11 cellular contexts compared by ENCODE assay signal in genomic region chr2:65076345-65076710, GRCh38. TPM values are rescaled to one million over a fixed set of nuclear protein-coding genes. Genes with fewer than 3 reads are reported as not detected.
DNase-seq lines count a peak whose midpoint lies in the region; ATAC-seq and TF ChIP-seq lines count a peak whose summit lies in the region.
"Had no signal": no experiment of that assay in that cellular context is flagged by ENCODE, and none has a peak within 500 bp of the region (broad histone marks: within the 10 kb centered on the region; RNA-seq: fewer than 3 reads in every experiment).

No MANE protein-coding gene starts in this region.

- no TSS peak for BruUV-seq in MCF 10A (replicated peaks; lab: Mats Ljungman, UMichigan)

- TF ChIP-seq EP300 in upper lobe of left lung (IDR thresholded peaks at IDR 0.05), result no peak

- H3K4me1 ChIP-seq in breast epithelium, result peaks cover 0 to 6% of the 10 kb centered on the region in 2 donors
- peaks cover 20% of the 10 kb centered on the region for H3K4me1 ChIP-seq in mucosa of descending colon (ENCODE audit: low read depth)
- peaks cover 16 to 33% (median 21%) of the 10 kb centered on the region in 4 donors for H3K4me1 ChIP-seq in upper lobe of left lung

- POLR2A ChIA-PET in MCF 10A (lab: Yijun Ruan, JAX), result interaction anchor here (0.5 to 2.2 kb wide), 6 partner anchors 10 to 1487 kb away, joined by 3 to 6 read pairs (median 4); partner anchors contain the start of genes CEP68 and RAB1A

- ATAC-seq in mucosa of descending colon (peak; percentile 19), upper lobe of left lung (ENCODE audit: low FRiP score in 2 of 2) (peak in 1 of 2 donors; percentile 17), HG03175 (IDR thresholded peaks at IDR 0.05; ENCODE audit: unreplicated experiment) (no peak)

- no peaks in the 10 kb centered on the region for H3K9me3 ChIP-seq in breast epithelium
- H3K9me3 ChIP-seq in mucosa of descending colon, result no peaks in the 10 kb centered on the region
- no peaks in the 10 kb centered on the region for H3K9me3 ChIP-seq in upper lobe of left lung
- H3K9me3 ChIP-seq: BLaER1 had no signal

- no peaks in the 10 kb centered on the region for H3K27me3 Mint-ChIP-seq in MCF 10A (ENCODE audit: insufficient read depth, unreplicated experiment)
- H3K27me3 Mint-ChIP-seq: activated CD4-positive, alpha-beta T cell treated with anti-CD3 and anti-CD28 coated beads, Interleukin-2, amount 10 ng/mL, durations not matched to agents 24 days and 14 days had no signal

- H3K36me3 ChIP-seq in breast epithelium (no peaks in the 10 kb centered on the region), mucosa of descending colon (ENCODE audit: low read depth) (no peaks in the 10 kb centered on the region), upper lobe of left lung (peaks cover 5 to 77% (median 32%) of the 10 kb centered on the region in 4 donors)

- H3K27ac ChIP-seq in breast epithelium (no peak overlapping the region), cingulate gyrus (ENCODE audit: low read depth, low read length) (peak overlapping the region; percentile 14), upper lobe of left lung (peak overlapping the region in 3 of 4 donors; percentile 67 to 71 (median 67))

- H3K27me3 ChIP-seq in breast epithelium (no peaks in the 10 kb centered on the region), upper lobe of left lung (no peaks in the 10 kb centered on the region)
- H3K27me3 ChIP-seq: BLaER1 had no signal

- H3K4me3 ChIP-seq in breast epithelium, result no peak overlapping the region
- no peak overlapping the region for H3K4me3 ChIP-seq in mucosa of descending colon
- H3K4me3 ChIP-seq in upper lobe of left lung, result no peak overlapping the region
- H3K4me3 ChIP-seq: BLaER1 had no signal

- WGBS in upper lobe of left lung, 2 donors, result 70 to 81% methylated on average over 7 of the region's 7 CpGs

- peaks cover 12% of the 10 kb centered on the region for H3K4me1 Mint-ChIP-seq in MCF 10A (ENCODE audit: insufficient read depth, unreplicated experiment)

- intact Hi-C loops in MCF 10A (cut with micrococcal nuclease) (no loop called here), breast epithelium (cut with DNase I; ENCODE audit: low total_unique reads) (no loop called here), mucosa of descending colon (cut with DNase I, micrococcal nuclease) (loop anchor here in 1 of 2 donors (10.0 kb wide), 1 partner anchor 108 kb away; no protein-coding TSS in a partner anchor)

- H3K27ac Mint-ChIP-seq in MCF 10A (ENCODE audit: low read depth, unreplicated experiment), result peak overlapping the region; percentile 31
- H3K27ac Mint-ChIP-seq: activated CD4-positive, alpha-beta T cell treated with anti-CD3 and anti-CD28 coated beads, Interleukin-2, amount 10 ng/mL, durations not matched to agents 24 days and 14 days had no signal

- no peak overlapping the region for H3K4me3 Mint-ChIP-seq in MCF 10A (ENCODE audit: unreplicated experiment)
- H3K4me3 Mint-ChIP-seq: activated CD4-positive, alpha-beta T cell treated with anti-CD3 and anti-CD28 coated beads, Interleukin-2, amount 10 ng/mL, durations not matched to agents 24 days and 14 days had no signal

- no peak for TF ChIP-seq CTCF in MCF 10A (IDR thresholded peaks at IDR 0.05; ENCODE audit: unreplicated experiment)
- TF ChIP-seq CTCF in breast epithelium (IDR thresholded peaks at IDR 0.05), result no peak
- no peak for TF ChIP-seq CTCF in mucosa of descending colon (IDR thresholded peaks at IDR 0.05)
- TF ChIP-seq CTCF in upper lobe of left lung (IDR thresholded peaks at IDR 0.05), result no peak

- no peaks in the 10 kb centered on the region for H3K9me3 Mint-ChIP-seq in MCF 10A (ENCODE audit: unreplicated experiment)
- H3K9me3 Mint-ChIP-seq: activated CD4-positive, alpha-beta T cell treated with anti-CD3 and anti-CD28 coated beads, Interleukin-2, amount 10 ng/mL, durations not matched to agents 24 days and 14 days had no signal

- CTCF ChIA-PET in MCF 10A (lab: Yijun Ruan, JAX), result interaction anchor here (0.7 to 1.8 kb wide), 3 partner anchors 12 to 111 kb away, joined by 3 to 10 read pairs (median 5); no protein-coding TSS in a partner anchor

- peak; percentile 47 for DNase-seq in MCF 10A (ENCODE audit: unreplicated experiment)
- no peak for DNase-seq in breast epithelium (ENCODE audit: low spot score in 2 of 2)
- no peak for DNase-seq in mucosa of descending colon
- no peak for DNase-seq in upper lobe of left lung
- no peak for DNase-seq in iPS-NIHi11 (ENCODE audit: low spot score)
- DNase-seq in activated CD4-positive, CD25-positive, alpha-beta regulatory T cell (lab: John Stamatoyannopoulos, UW), result no peak
- DNase-seq: activated CD4-positive, alpha-beta T cell treated with anti-CD3 and anti-CD28 coated beads, Interleukin-2, amount 10 ng/mL, durations not matched to agents 24 days and 14 days; NCI-H82 had no signal

- no peak for TF ChIP-seq POLR2A in breast epithelium (IDR thresholded peaks at IDR 0.05)
- TF ChIP-seq POLR2A in upper lobe of left lung (IDR thresholded peaks at IDR 0.05), result no peak

- H3K36me3 Mint-ChIP-seq in MCF 10A (ENCODE audit: insufficient read depth, unreplicated experiment), result peaks cover 69% of the 10 kb centered on the region

RNA-seq across cellular contexts. Expression of gene CEP68, which starts 20.1 kb away (rescaled TPM):
- total RNA-seq in MCF 10A (2022) (5.4 and 7.2 TPM in 2 replicates), breast epithelium (10 to 100 TPM; 23.3 to 32.2 (median 25.0) TPM), mucosa of descending colon (10 to 100 TPM in 2 of 3 donors, 1 to 10 TPM in 1; 8.9 to 30.9 (median 13.2) TPM), upper lobe of left lung (10 to 100 TPM in 5 of 6 donors, 1 to 10 TPM in 1; 9.4 to 24.1 (median 13.3) TPM)

RNA-seq across cellular contexts. Expression of gene RAB1A, which starts 53.6 kb away (rescaled TPM):
- total RNA-seq in MCF 10A (2022), result 128 and 131 TPM in 2 replicates
- total RNA-seq in breast epithelium, result 100 to 1,000 TPM in 1 of 3 donors, 10 to 100 TPM in 2; 86.1 to 107 (median 89.5) TPM
- 100 to 1,000 TPM; 144 to 165 (median 151) TPM for total RNA-seq in mucosa of descending colon
- total RNA-seq in upper lobe of left lung, result 100 to 1,000 TPM in 3 of 6 donors, 10 to 100 TPM in 3; 32.5 to 131 (median 109) TPM

Comparison
In these comparisons a context has a peak if more than half of its experiments do, and no peak if none do; other contexts are left out.
1. H3K27ac ChIP-seq: peak in cingulate gyrus (single experiment) and upper lobe of left lung (3 of 4); none in breast epithelium (0 of 2).